ENCODE assay signal across 8 cellular contexts in the genomic region with DNA sequence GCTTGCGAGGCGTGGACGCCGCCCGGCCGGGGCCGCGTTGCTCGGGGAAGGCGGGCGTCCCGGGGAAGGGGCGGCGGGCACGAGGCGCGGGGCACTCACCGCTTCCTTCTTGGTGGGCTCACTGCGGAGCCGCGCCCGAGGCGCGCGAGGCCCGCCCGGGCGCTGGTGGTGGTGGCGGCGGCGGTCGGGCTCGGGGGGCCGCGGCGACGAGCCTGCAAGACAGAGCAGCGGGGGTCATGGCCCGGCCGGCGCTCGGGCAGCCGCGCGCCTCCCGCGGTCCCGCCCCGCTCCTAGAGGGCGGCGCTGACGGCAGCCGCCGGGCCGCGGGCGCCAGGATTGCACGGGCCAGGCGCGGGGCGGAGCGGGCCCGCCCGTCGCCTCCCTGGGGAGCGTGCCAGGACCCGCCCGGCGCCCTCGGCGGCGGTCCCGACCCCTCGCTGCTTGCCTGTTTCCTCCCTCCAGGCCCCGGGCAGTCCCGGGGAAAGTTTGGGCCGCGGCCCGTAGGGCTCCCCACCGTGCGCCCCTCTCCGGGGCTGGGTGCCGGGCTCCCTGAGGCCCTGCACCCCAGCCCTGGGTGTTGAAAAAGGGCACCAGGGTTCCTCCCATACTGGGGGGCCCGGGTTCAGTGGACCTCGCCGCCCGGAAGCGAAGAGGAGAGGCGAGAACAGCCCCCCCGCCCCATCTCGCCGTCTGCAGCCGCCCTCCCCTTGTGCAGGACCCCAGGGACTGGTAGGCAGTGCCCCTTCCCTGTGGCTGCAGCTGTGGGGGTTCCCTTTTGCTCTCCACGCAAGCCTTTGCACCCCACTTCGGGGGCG. TPM values are rescaled to one million over a fixed set of nuclear protein-coding genes. Genes with fewer than 3 reads are reported as not detected.
DNase-seq lines count a peak whose midpoint lies in the region; ATAC-seq and TF ChIP-seq lines count a peak whose summit lies in the region.

Gene C16orf74, minus strand, starts transcription at position 270 of the 815 bp plus-strand sequence. CDS start 15,879 bp downstream, outside the sequence.

- H4K91ac ChIP-seq in IMR-90 (ENCODE audit: insufficient read depth, low read depth, low read length): peak within 1 kb of the TSS; percentile 43

- H2AK9ac ChIP-seq in IMR-90 (replicated peaks; ENCODE audit: low read depth, low read length, poor library complexity): peak within 1 kb of the TSS; percentile 90

- no TSS peak for BruUV-seq in IMR-90 (replicated peaks; lab: Mats Ljungman, UMichigan)

- H4K20me1 ChIP-seq in IMR-90 (ENCODE audit: insufficient read depth, low read length): peaks cover 8% of the 10 kb centered on the region; the same call in 1 of the 2 replicates

- H2AK5ac ChIP-seq in IMR-90 (ENCODE audit: low read depth, low read length): peak within 1 kb of the TSS; percentile 91

- H3K23ac ChIP-seq in IMR-90 (ENCODE audit: low read depth, low read length): peak within 1 kb of the TSS; percentile 70

- H3K9me1 ChIP-seq in IMR-90 (ENCODE audit: insufficient read depth, low read length): peaks cover 10% of the 10 kb centered on the region

- no peaks in the 10 kb centered on the region for H3K36me3 Mint-ChIP-seq in activated T-helper 2 cell treated with anti-CD3 and anti-CD28 coated beads, Interferon-gamma antibody, Interleukin-2, Interleukin-4, amounts not matched to agents 10 μg/mL and 5 μg/mL and 100 μg/mL, durations not matched to agents 14 hours and 24 hours and 36 hours (ENCODE audit: low read depth)

- peak within 1 kb of the TSS; percentile 54 to 83; a peak in 3 of 4 replicates for H4K8ac ChIP-seq in IMR-90 (ENCODE audit: low read depth in 2 of 2, low read length in 2 of 2)

- POLR2A ChIA-PET in IMR-90 (lab: Charles Lee; ENCODE audit: unreplicated experiment): no interaction called here

- H2BK5ac ChIP-seq in IMR-90 (ENCODE audit: low read depth, low read length, poor library complexity, severe bottlenecking): peak within 1 kb of the TSS; percentile 37

- in situ Hi-C loops in GM13977 (cut with MboI; ENCODE audit: low pct_unique_long_range_greater_than_20kb, low sequenced_read_pairs, unreplicated experiment) (no loop called here), IMR-90 (cut with MboI; ENCODE audit: low sequenced_read_pairs) (no loop called here)

- H3K4me1 Mint-ChIP-seq in activated T-helper 2 cell treated with anti-CD3 and anti-CD28 coated beads, Interferon-gamma antibody, Interleukin-2, Interleukin-4, amounts not matched to agents 10 μg/mL and 5 μg/mL and 100 μg/mL, durations not matched to agents 14 hours and 24 hours and 36 hours (ENCODE audit: low read depth): peaks cover 3% of the 10 kb centered on the region

- peak within 1 kb of the TSS; percentile 34; the same call in 1 of the 2 replicates for H3K14ac ChIP-seq in IMR-90 (replicated peaks; ENCODE audit: low read depth, low read length)

- peaks cover 22% of the 10 kb centered on the region for H3K27me3 Mint-ChIP-seq in activated T-helper 2 cell treated with anti-CD3 and anti-CD28 coated beads, Interferon-gamma antibody, Interleukin-2, Interleukin-4, amounts not matched to agents 10 μg/mL and 5 μg/mL and 100 μg/mL, durations not matched to agents 14 hours and 24 hours and 36 hours (ENCODE audit: low read depth)

- peak within 1 kb of the TSS; percentile 66 for H3K9ac ChIP-seq in IMR-90 (ENCODE audit: low read depth, low read length)
- no peak within 1 kb of the TSS for H3K9ac ChIP-seq in rectal smooth muscle tissue (ENCODE audit: low read length)

- H3K56ac ChIP-seq in IMR-90 (ENCODE audit: extremely low read depth, insufficient read depth, low read length): no peak within 1 kb of the TSS

- H3K27ac Mint-ChIP-seq in activated T-helper 2 cell treated with anti-CD3 and anti-CD28 coated beads, Interferon-gamma antibody, Interleukin-2, Interleukin-4, amounts not matched to agents 10 μg/mL and 5 μg/mL and 100 μg/mL, durations not matched to agents 14 hours and 24 hours and 36 hours: no peak within 1 kb of the TSS

- peak within 1 kb of the TSS; percentile 58; the same call in 1 of the 3 replicates for H2BK15ac ChIP-seq in IMR-90 (ENCODE audit: low read depth, low read length)

- peak within 1 kb of the TSS; percentile 39; the same call in 1 of the 2 replicates for H4K5ac ChIP-seq in IMR-90 (ENCODE audit: low read depth, low read length)

- TF ChIP-seq CTCF in AG10803 (conservative IDR thresholded peaks at IDR 0.05; ENCODE audit: low read length): no peak
- TF ChIP-seq CTCF in GM13977 (IDR thresholded peaks at IDR 0.05; ENCODE audit: extremely low read depth, insufficient read depth, missing control alignments): no peak
- TF ChIP-seq CTCF in IMR-90 (conservative IDR thresholded peaks at IDR 0.05; ENCODE audit: low read depth, low read length): no peak
- peak; percentile 10 for TF ChIP-seq CTCF in left ventricle myocardium inferior (IDR thresholded peaks at IDR 0.05; ENCODE audit: borderline replicate concordance)

- peaks cover 14 to 28% of the 10 kb centered on the region in 2 experiments for H3K79me1 ChIP-seq in IMR-90 (ENCODE audit: low read depth in 1 of 2, low read length in 2 of 2)

- ATAC-seq in IMR-90 (ENCODE audit: low read depth) (peak; percentile 87), HG03460 (IDR thresholded peaks at IDR 0.05; ENCODE audit: unreplicated experiment) (no peak)

- H3K4me3 ChIP-seq in AG10803 (ENCODE audit: low read length) (peak within 1 kb of the TSS; percentile 62), IMR-90 (ENCODE audit: insufficient read depth, low read depth, low read length) (peak within 1 kb of the TSS; percentile 46), left ventricle myocardium inferior (peak within 1 kb of the TSS; percentile 77), rectal smooth muscle tissue (ENCODE audit: low read length) (peak within 1 kb of the TSS; percentile 60)

- H3K36me3 ChIP-seq in IMR-90 (ENCODE audit: control insufficient read depth, insufficient read depth, low read length) (no peaks in the 10 kb centered on the region), left ventricle myocardium inferior (no peaks in the 10 kb centered on the region), rectal smooth muscle tissue (ENCODE audit: control insufficient read depth, insufficient read depth, low read length) (no peaks in the 10 kb centered on the region)

- H3K9me3 Mint-ChIP-seq in activated T-helper 2 cell treated with anti-CD3 and anti-CD28 coated beads, Interferon-gamma antibody, Interleukin-2, Interleukin-4, amounts not matched to agents 10 μg/mL and 5 μg/mL and 100 μg/mL, durations not matched to agents 14 hours and 24 hours and 36 hours: no peaks in the 10 kb centered on the region

- H3K4ac ChIP-seq in IMR-90 (ENCODE audit: low read depth, low read length): peak within 1 kb of the TSS; percentile 58

- TF ChIP-seq POLR2A in IMR-90 (IDR thresholded peaks at IDR 0.05; ENCODE audit: low read depth, low read length): no peak; the same call in 1 of the 2 replicates

- H3K4me1 ChIP-seq in IMR-90 (ENCODE audit: control insufficient read depth, insufficient read depth, low read length): peaks cover 26% of the 10 kb centered on the region
- peaks cover 38% of the 10 kb centered on the region for H3K4me1 ChIP-seq in left ventricle myocardium inferior
- no peaks in the 10 kb centered on the region for H3K4me1 ChIP-seq in rectal smooth muscle tissue (ENCODE audit: control insufficient read depth, insufficient read depth, low read length)

- H3K9me3 ChIP-seq in IMR-90 (ENCODE audit: control insufficient read depth, insufficient read depth, low read length) (no peaks in the 10 kb centered on the region), left ventricle myocardium inferior (replicated peaks) (no peaks in the 10 kb centered on the region)

- intact Hi-C loops in IMR-90 (cut with micrococcal nuclease) (loop anchor here (5.0 kb wide), 1 partner anchor 46 kb away; the partner anchor contains the start of genes COX4I1 and EMC8), left ventricle myocardium inferior (cut with micrococcal nuclease) (no loop called here)
- intact Hi-C loops in activated T-helper 2 cell treated with anti-CD3 and anti-CD28 coated beads, Interferon-gamma antibody, Interleukin-2, Interleukin-4, amounts not matched to agents 10 μg/mL and 5 μg/mL and 100 μg/mL, durations not matched to agents 14 hours and 24 hours and 36 hours (cut with micrococcal nuclease): no loop called here

- H3K27ac ChIP-seq in IMR-90 (ENCODE audit: insufficient read depth, low read length): peak within 1 kb of the TSS; percentile 25
- H3K27ac ChIP-seq in left ventricle myocardium inferior (replicated peaks): no peak within 1 kb of the TSS
- no peak within 1 kb of the TSS for H3K27ac ChIP-seq in rectal smooth muscle tissue (ENCODE audit: low read depth, low read length)

- peak within 1 kb of the TSS; percentile 36; the same call in 1 of the 2 replicates for H3K18ac ChIP-seq in IMR-90 (ENCODE audit: low read depth, low read length)

- dilution Hi-C loops in IMR-90 (cut with HindIII; ENCODE audit: low sequenced_read_pairs, unreplicated experiment): no loop called here

- H2BK20ac ChIP-seq in IMR-90 (ENCODE audit: low read depth, low read length): peak within 1 kb of the TSS; percentile 51; the same call in 1 of the 2 replicates

- peak within 1 kb of the TSS; percentile 71 for H3K4me2 ChIP-seq in IMR-90 (ENCODE audit: low read depth, low read length)

- DNase-seq in AG10803 (ENCODE audit: low read depth) (peak; percentile 36), GM13977 (ENCODE audit: low spot score) (peak; percentile 82), IMR-90 (peak; percentile 35), left ventricle myocardium inferior (peak; percentile 46), NCI-H128 (lab: John Stamatoyannopoulos, UW; ENCODE audit: unreplicated experiment) (no peak)
- no peak for DNase-seq in activated T-helper 2 cell treated with anti-CD3 and anti-CD28 coated beads, Interferon-gamma antibody, Interleukin-2, Interleukin-4, amounts not matched to agents 10 μg/mL and 5 μg/mL and 100 μg/mL, durations not matched to agents 14 hours and 24 hours and 36 hours (ENCODE audit: low spot score)

- H2BK120ac ChIP-seq in IMR-90 (ENCODE audit: low read depth, low read length): peak within 1 kb of the TSS; percentile 69

- H3K27me3 ChIP-seq in IMR-90 (ENCODE audit: control insufficient read depth, insufficient read depth, low read length): no peaks in the 10 kb centered on the region
- H3K27me3 ChIP-seq in left ventricle myocardium inferior (ENCODE audit: low read depth): peaks cover 3% of the 10 kb centered on the region
- H3K27me3 ChIP-seq in rectal smooth muscle tissue (ENCODE audit: control insufficient read depth, insufficient read depth, low read length): peaks cover 6% of the 10 kb centered on the region

- 23% methylated on average over 6 of the region's 96 CpGs; no CpG with 5 or more reads in 1 of the 2 experiments for WGBS in IMR-90 (ENCODE audit: extremely low coverage in 2 of 2, insufficient read length in 1 of 2), 2 experiments

- no peak for TF ChIP-seq RAD21 in IMR-90 (IDR thresholded peaks at IDR 0.05; ENCODE audit: low read length)

- CTCF ChIA-PET in IMR-90 (lab: Yijun Ruan, JAX): no interaction called here

- H2AFZ ChIP-seq in IMR-90 (replicated peaks; ENCODE audit: low read length, poor library complexity): peak within 1 kb of the TSS; percentile 92

- peak within 1 kb of the TSS; percentile 74 for H3K4me3 Mint-ChIP-seq in activated T-helper 2 cell treated with anti-CD3 and anti-CD28 coated beads, Interferon-gamma antibody, Interleukin-2, Interleukin-4, amounts not matched to agents 10 μg/mL and 5 μg/mL and 100 μg/mL, durations not matched to agents 14 hours and 24 hours and 36 hours (ENCODE audit: low read depth)

RNA-seq across cellular contexts. Expression of gene C16orf74, which starts in this region (rescaled TPM):
- total RNA-seq in IMR-90 (2012; rRNA removed) (4.5 and 5.0 TPM in 2 replicates), left ventricle myocardium inferior (2.3 TPM)
- polyA plus RNA-seq in IMR-90 (2012; rRNA removed): 12.2 and 18.5 TPM in 2 replicates
- 21.0 and 28.2 TPM in 2 replicates for polyA plus RNA-seq in IMR-90 (2012; cell fraction: cytosol; rRNA removed)
- polyA plus RNA-seq in IMR-90 (2012; cell fraction: nucleus; rRNA removed; ENCODE audit: low replicate concordance): 12.0 and 16.7 TPM in 2 replicates
- not detected in 2 replicates for total RNA-seq in activated T-helper 2 cell treated with anti-CD3 and anti-CD28 coated beads, Interferon-gamma antibody, Interleukin-2, Interleukin-4, amounts not matched to agents 10 μg/mL and 5 μg/mL and 100 μg/mL, durations not matched to agents 14 hours and 24 hours and 36 hours

Comparison
In these comparisons a context has a peak if more than half of its experiments do, and no peak if none do; other contexts are left out.
1. DNase-seq: peak in AG10803 (single experiment), GM13977 (single experiment), IMR-90 (single experiment) and left ventricle myocardium inferior (single experiment); none in activated T-helper 2 cell treated with anti-CD3 and anti-CD28 coated beads, Interferon-gamma antibody, Interleukin-2, Interleukin-4, amounts not matched to agents 10 μg/mL and 5 μg/mL and 100 μg/mL, durations not matched to agents 14 hours and 24 hours and 36 hours (single experiment) and NCI-H128 (single experiment).
2. Peak in every context shown above with its lines, with median percentiles within 50 percentile points of each other: H3K4me3 ChIP-seq.